Comparison of ENCODE assay signal across 8 cellular contexts in the genomic region with DNA sequence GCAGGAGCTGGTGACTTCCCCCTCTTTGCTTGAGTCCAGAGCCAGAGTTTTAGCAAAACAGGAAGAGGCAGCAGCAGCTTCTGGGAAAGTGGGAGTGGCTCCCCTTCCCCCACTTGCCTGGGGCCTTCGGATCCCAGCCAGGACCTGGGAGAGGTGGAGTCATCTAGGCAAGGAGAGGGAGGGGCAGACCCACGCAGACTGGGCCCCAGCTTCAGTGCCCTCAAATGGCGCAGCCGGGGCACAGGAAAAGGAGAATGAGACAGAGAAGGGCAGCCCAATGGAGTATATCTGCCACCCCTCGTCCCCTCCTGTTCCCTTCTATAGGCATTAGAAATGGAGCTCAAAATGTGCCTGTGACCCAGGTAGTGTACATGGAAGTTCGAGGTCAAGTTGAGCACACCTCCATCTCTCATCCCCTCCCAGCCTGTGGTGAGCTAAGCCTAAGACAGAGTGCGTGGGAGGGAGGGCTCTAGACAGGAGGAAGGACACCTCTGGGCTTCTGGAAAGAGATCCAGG. TPM values are rescaled to one million over a fixed set of nuclear protein-coding genes. Genes with fewer than 3 reads are reported as not detected.
DNase-seq lines count a peak whose midpoint lies in the region; ATAC-seq and TF ChIP-seq lines count a peak whose summit lies in the region.

No MANE protein-coding gene starts in this region.

- peak; percentile 1 for DNase-seq in COLO668 (lab: John Stamatoyannopoulos, UW; ENCODE audit: unreplicated experiment)
- peak; percentile 85 for DNase-seq in NCI-H69 (lab: John Stamatoyannopoulos, UW)
- peak; percentile 88 for DNase-seq in coronary artery (ENCODE audit: low spot score)
- DNase-seq in mucosa of descending colon = peak; percentile 83 to 87 (median 84)
- no peak for DNase-seq in stimulated activated CD8-positive, alpha-beta memory T cell treated with anti-CD3 and anti-CD28 coated beads, Interleukin-4, amount 100 ng/mL, for 48 hours
- DNase-seq in NCI-H345 (lab: John Stamatoyannopoulos, UW) = no peak
- DNase-seq in stimulated activated CD4-positive, alpha-beta T cell treated with anti-CD3 and anti-CD28 coated beads, Interleukin-2, amount 100 ng/mL, for 48 hours = no peak

- no peaks in the 10 kb centered on the region for H3K9me3 ChIP-seq in mucosa of descending colon

- peak overlapping the region; percentile 10 for H3K4me3 ChIP-seq in coronary artery
- H3K4me3 ChIP-seq in mucosa of descending colon = no peak overlapping the region

- no peaks in the 10 kb centered on the region for H3K36me3 ChIP-seq in mucosa of descending colon (ENCODE audit: low read depth)

- peak overlapping the region; percentile 69 to 89 for H3K27ac ChIP-seq in coronary artery

- peaks cover 19% of the 10 kb centered on the region for H3K4me1 ChIP-seq in mucosa of descending colon (ENCODE audit: low read depth)

- ATAC-seq in mucosa of descending colon = peak; percentile 88
- ATAC-seq in HG02678 (IDR thresholded peaks at IDR 0.05; ENCODE audit: unreplicated experiment) = no peak

- TF ChIP-seq CTCF in coronary artery (IDR thresholded peaks at IDR 0.05) = no peak
- no peak for TF ChIP-seq CTCF in mucosa of descending colon (IDR thresholded peaks at IDR 0.05)

- intact Hi-C loops in mucosa of descending colon (cut with DNase I, micrococcal nuclease) = no loop called here

RNA-seq across cellular contexts. Expression of gene HDAC7, which starts 9.3 kb away (rescaled TPM):
- total RNA-seq in mucosa of descending colon = 10 to 100 TPM; 19.5 to 67.4 (median 33.2) TPM

RNA-seq across cellular contexts. Expression of gene SLC48A1, which starts 56.0 kb away (rescaled TPM):
- 10 to 100 TPM; 17.2 to 35.4 (median 19.1) TPM for total RNA-seq in mucosa of descending colon

Comparison
In these comparisons a context has a peak if more than half of its experiments do, and no peak if none do; other contexts are left out.
1. DNase-seq: peak in COLO668 (single experiment), NCI-H69 (single experiment), coronary artery (single experiment) and mucosa of descending colon (3 of 3); none in stimulated activated CD8-positive, alpha-beta memory T cell treated with anti-CD3 and anti-CD28 coated beads, Interleukin-4, amount 100 ng/mL, for 48 hours (single experiment), NCI-H345 (single experiment) and stimulated activated CD4-positive, alpha-beta T cell treated with anti-CD3 and anti-CD28 coated beads, Interleukin-2, amount 100 ng/mL, for 48 hours (0 of 2).